ENCODE assay signal across 14 cellular contexts in genomic region chr7:135232720-135233119, GRCh38. TPM values are rescaled to one million over a fixed set of nuclear protein-coding genes. Genes with fewer than 3 reads are reported as not detected.
DNase-seq lines count a peak whose midpoint lies in the region; ATAC-seq, FAIRE-seq and TF ChIP-seq lines count a peak whose summit lies in the region.
"Had no signal": no experiment of that assay in that cellular context is flagged by ENCODE, and none has a peak within 500 bp of the region (broad histone marks: within the 10 kb centered on the region; RNA-seq: fewer than 3 reads in every experiment).

No MANE protein-coding gene starts in this region.

- H2AFZ ChIP-seq in osteoblast (ENCODE audit: low read length), result no peak overlapping the region

- ATAC-seq in WTC11, result peak; percentile 96
- ATAC-seq: naive thymus-derived CD4-positive, alpha-beta T cell had no signal

- H3K9me3 ChIP-seq in osteoblast (ENCODE audit: low read depth, low read length) (no peaks in the 10 kb centered on the region), kidney (ENCODE audit: control insufficient read depth in 1 of 2, low read length in 2 of 2) (no peaks in the 10 kb centered on the region)

- H3K4me1 ChIP-seq in osteoblast (ENCODE audit: insufficient read depth, low read length) (no peaks in the 10 kb centered on the region), kidney (ENCODE audit: control insufficient read depth in 1 of 2, insufficient read depth in 1 of 2, low read depth in 1 of 2, low read length in 2 of 2) (no peaks in the 10 kb centered on the region)

- DNase-seq in activated T-cell treated with anti-CD3 and anti-CD28 coated beads, Interleukin-2, amount 50 U/mL, for 48 hours, result peak; percentile 20 to 23
- DNase-seq in activated T-cell treated with anti-CD3 and anti-CD28 coated beads, Interleukin-2, amount 50 U/mL, for 1 hour, result no peak
- no peak for DNase-seq in LNCaP clone FGC (ENCODE audit: low read depth)
- peak; percentile 76 for DNase-seq in WTC11 (ENCODE audit: low spot score)
- DNase-seq in osteoblast (ENCODE audit: insufficient read length, low spot score, missing footprints), result no peak
- no peak for DNase-seq in GM20000 (ENCODE audit: low spot score)
- DNase-seq in kidney, result no peak
- DNase-seq in NCI-H2081 (lab: John Stamatoyannopoulos, UW), result no peak
- DNase-seq: aorta; naive thymus-derived CD4-positive, alpha-beta T cell; NCI-H2107 had no signal

- no peaks in the 10 kb centered on the region for H3K27me3 Mint-ChIP-seq in WTC11 (ENCODE audit: low read depth)

- H3K9ac ChIP-seq in kidney (ENCODE audit: low read length in 2 of 2), result no peak overlapping the region
- H3K9ac ChIP-seq: BLaER1 had no signal

- H3K36me3 ChIP-seq in osteoblast (ENCODE audit: insufficient read depth, low read length), result no peaks in the 10 kb centered on the region
- no peaks in the 10 kb centered on the region for H3K36me3 ChIP-seq in kidney (ENCODE audit: control insufficient read depth in 1 of 2, insufficient read depth in 2 of 2, low read length in 2 of 2)
- H3K36me3 ChIP-seq: BLaER1 had no signal

- H3K9me3 Mint-ChIP-seq in WTC11, result no peaks in the 10 kb centered on the region; the same call in 1 of the 2 replicates

- no peaks in the 10 kb centered on the region for H3K79me2 ChIP-seq in osteoblast (ENCODE audit: insufficient read depth, low read length)

- POLR2A ChIA-PET in WTC11 (lab: Charles Lee), result no interaction called here

- no peak overlapping the region for H3K4me3 Mint-ChIP-seq in WTC11
- H3K4me3 Mint-ChIP-seq: naive thymus-derived CD4-positive, alpha-beta T cell had no signal

- no peaks in the 10 kb centered on the region for H4K20me1 ChIP-seq in osteoblast (ENCODE audit: insufficient read depth, low read length)
- H4K20me1 ChIP-seq: BLaER1 had no signal

- intact Hi-C loops in kidney (cut with DNase I), result no loop called here

- CTCF ChIA-PET in WTC11 (lab: Charles Lee), result interaction anchor here (0.6 to 1.7 kb wide), 16 partner anchors 8 to 575 kb away, joined by 3 to 7 read pairs (median 4); partner anchors contain the start of genes AGBL3 and WDR91

- H3K4me3 ChIP-seq in LNCaP clone FGC (ENCODE audit: low read depth, low read length) (no peak overlapping the region), osteoblast (ENCODE audit: insufficient read depth, low read length) (no peak overlapping the region), kidney (ENCODE audit: low read length in 2 of 2) (no peak overlapping the region)
- H3K4me3 ChIP-seq: BLaER1 had no signal

- H3K27ac ChIP-seq in osteoblast (ENCODE audit: low read depth, low read length) (no peak overlapping the region), kidney (ENCODE audit: low read depth in 2 of 2, low read length in 2 of 2) (no peak overlapping the region)
- H3K27ac ChIP-seq: BLaER1 had no signal

- no peaks in the 10 kb centered on the region for H3K36me3 Mint-ChIP-seq in WTC11

- TF ChIP-seq CTCF in LNCaP clone FGC (IDR thresholded peaks at IDR 0.05; ENCODE audit: control insufficient read depth, extremely low read depth, insufficient read depth) (peak; percentile 17; the same call in 1 of the 2 replicates), WTC11 (IDR thresholded peaks at IDR 0.05) (peak; percentile 18; the same call in 1 of the 2 replicates), osteoblast (IDR thresholded peaks at IDR 0.05; ENCODE audit: extremely low read depth, low read depth, low read length) (peak; percentile 19), GM20000 (IDR thresholded peaks at IDR 0.05; ENCODE audit: extremely low read depth, missing control alignments) (no peak), kidney (IDR thresholded peaks at IDR 0.05; ENCODE audit: borderline replicate concordance, extremely low read depth, insufficient read depth) (no peak)

- H3K4me1 Mint-ChIP-seq in WTC11, result no peaks in the 10 kb centered on the region

- H3K27ac Mint-ChIP-seq in WTC11, result no peak overlapping the region
- H3K27ac Mint-ChIP-seq: naive thymus-derived CD4-positive, alpha-beta T cell had no signal

- H3K27me3 ChIP-seq in osteoblast (ENCODE audit: insufficient read depth, low read length), result no peaks in the 10 kb centered on the region
- H3K27me3 ChIP-seq: BLaER1 had no signal

- no peak overlapping the region for H3K4me2 ChIP-seq in osteoblast (ENCODE audit: insufficient read depth, low read length)
- H3K4me2 ChIP-seq: BLaER1 had no signal

- FAIRE-seq in kidney (lab: Jason Lieb, UNC), result no peak
- FAIRE-seq: GM12891 had no signal

TF ChIP-seq in WTC11, 78 proteins besides CTCF, POLR2A, EP300 and RAD21:
- no peak for TF ChIP-seq JUN (CRISPR knock-in tag; IDR thresholded peaks at IDR 0.05)
TF ChIP-seq in WTC11: peak in this region for 0.

RNA-seq across cellular contexts. Expression of gene STRA8, which starts 0.9 kb away (rescaled TPM):
- total RNA-seq in WTC11 (2021) (not detected in 3 replicates), osteoblast (not detected in 2 replicates), kidney (not detected)
- 0.43 TPM for polyA plus RNA-seq in kidney (ENCODE audit: insufficient read depth, low read depth, low replicate concordance)
- total RNA-seq: aorta; naive thymus-derived CD4-positive, alpha-beta T cell; skeletal muscle tissue had no signal
- polyA plus RNA-seq: aorta; naive thymus-derived CD4-positive, alpha-beta T cell had no signal

RNA-seq across cellular contexts. Expression of gene WDR91, which starts 21.4 kb away (rescaled TPM):
- 8.8 to 12.0 TPM (median 10.2 TPM) in 3 replicates for total RNA-seq in WTC11 (2021)
- 7.1 and 8.7 TPM in 2 replicates for total RNA-seq in osteoblast
- total RNA-seq in kidney, result 73.9 TPM
- 27.8 TPM for polyA plus RNA-seq in kidney (ENCODE audit: insufficient read depth, low read depth, low replicate concordance)

Comparison
In these comparisons a context has a peak if more than half of its experiments do, and no peak if none do; other contexts are left out.
1. DNase-seq: peak in activated T-cell treated with anti-CD3 and anti-CD28 coated beads, Interleukin-2, amount 50 U/mL, for 48 hours (2 of 2) and WTC11 (single experiment); none in activated T-cell treated with anti-CD3 and anti-CD28 coated beads, Interleukin-2, amount 50 U/mL, for 1 hour (single experiment), LNCaP clone FGC (single experiment), osteoblast (single experiment), GM20000 (single experiment), kidney (single experiment) and NCI-H2081 (0 of 2).
2. CTCF ChIP-seq: peak in LNCaP clone FGC (single experiment), WTC11 (single experiment) and osteoblast (single experiment); none in GM20000 (single experiment) and kidney (single experiment).